25 cellular contexts compared by ENCODE assay signal in the genomic region with DNA sequence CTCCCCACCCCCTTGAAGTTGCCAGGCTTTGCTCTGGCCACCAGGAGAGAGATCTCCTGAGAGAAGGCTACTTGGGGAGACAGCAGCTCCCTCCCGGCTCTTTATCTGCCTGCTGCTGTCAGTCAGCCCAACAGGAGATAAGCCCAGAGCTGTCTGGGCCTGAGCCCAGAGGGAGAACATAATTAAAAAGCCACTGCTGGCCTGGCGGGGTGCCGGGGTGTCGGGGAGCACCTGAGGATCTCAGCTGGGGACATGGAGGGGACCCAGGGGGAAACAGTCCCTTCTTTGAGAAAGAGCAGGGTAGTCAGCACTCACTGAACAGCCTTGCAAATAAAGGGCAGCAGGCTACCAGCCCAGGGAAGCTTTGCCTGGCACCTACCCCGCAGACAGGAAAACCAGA. TPM values are rescaled to one million over a fixed set of nuclear protein-coding genes. Genes with fewer than 3 reads are reported as not detected.
"Had no signal": no experiment of that assay in that cellular context is flagged by ENCODE, and none has a peak within 500 bp of the region (broad histone marks: within the 10 kb centered on the region; RNA-seq: fewer than 3 reads in every experiment).

No MANE protein-coding gene starts in this region.

- H3K36me3 Mint-ChIP-seq: activated CD4-positive, alpha-beta memory T cell treated with anti-CD3 and anti-CD28 coated beads for 36 hours; activated naive CD4-positive, alpha-beta T cell treated with anti-CD3 and anti-CD28 coated beads, Interleukin-2, amount 10 ng/mL, durations not matched to agents 7 days and 5 days; immature natural killer cell; stimulated activated naive B cell treated with anti-CD40 and anti-IgM and Interleukin-4, amounts not matched to agents 10 μg/mL and 1 μg/mL and 100 μg/mL, for 72 hours had no signal

- H3K27ac Mint-ChIP-seq: activated CD4-positive, alpha-beta memory T cell treated with anti-CD3 and anti-CD28 coated beads for 36 hours; activated naive CD4-positive, alpha-beta T cell treated with anti-CD3 and anti-CD28 coated beads, Interleukin-2, amount 10 ng/mL, durations not matched to agents 7 days and 5 days; dendritic cell treated with granulocyte-macrophage colony-stimulating factor and Interleukin-4, amounts not matched to agents 40 ng/mL and 50 ng/mL, for 4 days; immature natural killer cell; nephron; stimulated activated naive B cell treated with anti-CD40 and anti-IgM and Interleukin-4, amounts not matched to agents 10 μg/mL and 1 μg/mL and 100 μg/mL, for 72 hours; T-helper 1 cell treated with Interleukin-12 subunit alpha and Interleukin-12 subunit beta and Interleukin-4 antibody, amounts not matched to agents 30 μg/mL and 1 μg/mL, for 36 hours had no signal

- H3K4me3 ChIP-seq: body of pancreas, cardiac muscle cell, hepatocyte, sigmoid colon had no signal

- DNase-seq: activated CD4-positive, alpha-beta memory T cell treated with anti-CD3 and anti-CD28 coated beads for 36 hours; activated CD4-positive, alpha-beta T cell treated with anti-CD3 and anti-CD28 coated beads for 48 hours; activated CD4-positive, CD25-positive, alpha-beta regulatory T cell; activated effector memory CD4-positive, alpha-beta T cell treated with anti-CD3 and anti-CD28 coated beads, Interleukin-2, amount 50 U/mL, for 16 hours; activated naive CD4-positive, alpha-beta T cell treated with anti-CD3 and anti-CD28 coated beads, Interleukin-2, amount 10 ng/mL, durations not matched to agents 7 days and 5 days; body of pancreas; effector CD8-positive, alpha-beta T cell; foreskin keratinocyte; immature natural killer cell; kidney glomerular epithelial cell; sigmoid colon; stimulated activated CD4-positive, alpha-beta T cell treated with anti-CD3 and anti-CD28 coated beads, Interleukin-2, amount 100 ng/mL, for 48 hours; stimulated activated CD8-positive, alpha-beta memory T cell treated with anti-CD3 and anti-CD28 coated beads, Interleukin-4, amount 100 ng/mL, for 48 hours; stimulated activated naive B cell treated with anti-CD40 and anti-IgM and Interleukin-4, amounts not matched to agents 10 μg/mL and 1 μg/mL and 100 μg/mL, for 72 hours; T1000; trophoblast cell had no signal

- H3K4me1 ChIP-seq: body of pancreas, foreskin keratinocyte, sigmoid colon had no signal

- H3K9me3 ChIP-seq: body of pancreas, neutrophil, sigmoid colon had no signal

- H3K36me3 ChIP-seq: cardiac muscle cell, neutrophil, sigmoid colon had no signal

- H3K27me3 ChIP-seq: body of pancreas, cardiac muscle cell, hepatocyte, neutrophil, sigmoid colon had no signal

- H3K4me3 Mint-ChIP-seq: activated CD4-positive, alpha-beta memory T cell treated with anti-CD3 and anti-CD28 coated beads for 36 hours; activated naive CD4-positive, alpha-beta T cell treated with anti-CD3 and anti-CD28 coated beads, Interleukin-2, amount 10 ng/mL, durations not matched to agents 7 days and 5 days; dendritic cell treated with granulocyte-macrophage colony-stimulating factor and Interleukin-4, amounts not matched to agents 40 ng/mL and 50 ng/mL, for 4 days; immature natural killer cell; nephron; stimulated activated naive B cell treated with anti-CD40 and anti-IgM and Interleukin-4, amounts not matched to agents 10 μg/mL and 1 μg/mL and 100 μg/mL, for 72 hours; T-helper 1 cell treated with Interleukin-12 subunit alpha and Interleukin-12 subunit beta and Interleukin-4 antibody, amounts not matched to agents 30 μg/mL and 1 μg/mL, for 36 hours had no signal

- H3K27me3 Mint-ChIP-seq: activated CD4-positive, alpha-beta memory T cell treated with anti-CD3 and anti-CD28 coated beads for 36 hours had no signal

- ATAC-seq: body of pancreas; foreskin keratinocyte; stimulated activated naive B cell treated with anti-CD40 and anti-IgM and Interleukin-4, amounts not matched to agents 10 μg/mL and 1 μg/mL and 100 μg/mL, for 72 hours had no signal

- H3K27ac ChIP-seq: body of pancreas, cardiac muscle cell, foreskin keratinocyte, hepatocyte, neutrophil, sigmoid colon had no signal

- H3K9me3 Mint-ChIP-seq: activated CD4-positive, alpha-beta memory T cell treated with anti-CD3 and anti-CD28 coated beads for 36 hours; activated naive CD4-positive, alpha-beta T cell treated with anti-CD3 and anti-CD28 coated beads, Interleukin-2, amount 10 ng/mL, durations not matched to agents 7 days and 5 days; dendritic cell treated with granulocyte-macrophage colony-stimulating factor and Interleukin-4, amounts not matched to agents 40 ng/mL and 50 ng/mL, for 4 days; immature natural killer cell; nephron; T-helper 1 cell treated with Interleukin-12 subunit alpha and Interleukin-12 subunit beta and Interleukin-4 antibody, amounts not matched to agents 30 μg/mL and 1 μg/mL, for 36 hours had no signal

- H3K4me1 Mint-ChIP-seq: activated naive CD4-positive, alpha-beta T cell treated with anti-CD3 and anti-CD28 coated beads, Interleukin-2, amount 10 ng/mL, durations not matched to agents 7 days and 5 days; immature natural killer cell; nephron; stimulated activated naive B cell treated with anti-CD40 and anti-IgM and Interleukin-4, amounts not matched to agents 10 μg/mL and 1 μg/mL and 100 μg/mL, for 72 hours had no signal

RNA-seq across cellular contexts. Expression of a gene that starts 17.9 kb away (rescaled TPM):
- total RNA-seq: activated CD4-positive, alpha-beta memory T cell treated with anti-CD3 and anti-CD28 coated beads for 36 hours; body of pancreas; foreskin keratinocyte; glomerular endothelial cell; liver had no signal
- polyA plus RNA-seq: esophagus, foreskin keratinocyte, immature natural killer cell, liver had no signal
